Comparison of ENCODE assay signal across 1 cellular context in genomic region chr3:107150675-107151074, GRCh38.
TF ChIP-seq lines count a peak whose summit lies in the region.

No MANE protein-coding gene starts in this region.

TF ChIP-seq in K562, 482 proteins besides CTCF, POLR2A, EP300 and RAD21 (continued from another document):
- TF ChIP-seq ZMIZ1 (IDR thresholded peaks at IDR 0.05; ENCODE audit: low read depth in 2 of 2, low read length in 2 of 2): no peak
- no peak for TF ChIP-seq BRD9 (IDR thresholded peaks at IDR 0.05; ENCODE audit: low read depth, partially characterized antibody)
- TF ChIP-seq ZNF764 (CRISPR knock-in tag; IDR thresholded peaks at IDR 0.05; ENCODE audit: low read depth): no peak
- no peak for TF ChIP-seq FOSL1 (tag; conservative IDR thresholded peaks at IDR 0.05)
- TF ChIP-seq TAL1 (IDR thresholded peaks at IDR 0.05): peak; percentile 40; the same call in 1 of the 2 replicates
- TF ChIP-seq SNAPC5 (CRISPR knock-in tag; IDR thresholded peaks at IDR 0.05): no peak
- no peak for TF ChIP-seq PRMT5 (CRISPR knock-in tag; IDR thresholded peaks at IDR 0.05)
- peak; percentile 71 for TF ChIP-seq MEIS2 (IDR thresholded peaks at IDR 0.05; ENCODE audit: partially characterized antibody)
- 0 out of 2 replicates have a peak, but pooled peaks have one; percentile 15 for TF ChIP-seq NFIC (IDR thresholded peaks at IDR 0.05)
- TF ChIP-seq MGA (IDR thresholded peaks at IDR 0.05): no peak
- TF ChIP-seq MLLT1 (IDR thresholded peaks at IDR 0.05): no peak
